ENCODE assay signal across 8 cellular contexts in genomic region chr15:72636519-72637282, GRCh38. TPM values are rescaled to one million over a fixed set of nuclear protein-coding genes. Genes with fewer than 3 reads are reported as not detected.
DNase-seq lines count a peak whose midpoint lies in the region; ATAC-seq and TF ChIP-seq lines count a peak whose summit lies in the region.
"Not testable (repeated sequence)": the region's sequence is repeated elsewhere in the genome, so short reads cannot be mapped to it uniquely, and the experiment has no call there.

No MANE protein-coding gene starts in this region.

- H3K4me3 ChIP-seq in A673 (ENCODE audit: low read depth, low read length, poor library complexity, severe bottlenecking) (peak overlapping the region; percentile 35), WI38 (ENCODE audit: low read depth, low read length) (peak overlapping the region; percentile 21; the same call in 1 of the 2 replicates), adipocyte (ENCODE audit: low read length) (peak overlapping the region; percentile 54), foreskin fibroblast (ENCODE audit: low read depth in 1 of 2, low read length in 2 of 2) (peak overlapping the region; percentile 31 to 42)

- CTCF ChIA-PET in A673 (lab: Charles Lee) = not testable (repeated sequence)

- not testable (repeated sequence) for H3K36me3 ChIP-seq in A673 (ENCODE audit: insufficient read depth, low read length, poor library complexity, severe bottlenecking); adipocyte (ENCODE audit: control insufficient read depth, insufficient read depth, low read length, severe bottlenecking)

- H3K27ac ChIP-seq in A673 (ENCODE audit: low read depth, low read length, poor library complexity, severe bottlenecking) = not testable (repeated sequence)

- H3K27me3 ChIP-seq in A673 (replicated peaks; ENCODE audit: insufficient read depth, low read depth, low read length, poor library complexity); adipocyte (replicated peaks; ENCODE audit: control insufficient read depth, insufficient read depth, low read length): not testable (repeated sequence)

- not testable (repeated sequence) for H3K4me1 ChIP-seq in A673 (ENCODE audit: insufficient read depth, low read length, poor library complexity, severe bottlenecking); adipocyte (ENCODE audit: control insufficient read depth, insufficient read depth, low read length)

- not testable (repeated sequence) for TF ChIP-seq CTCF in A673 (conservative IDR thresholded peaks at IDR 0.05; ENCODE audit: low read depth, low read length); WI38 (IDR thresholded peaks at IDR 0.05; ENCODE audit: low read depth, low read length); foreskin fibroblast (IDR thresholded peaks at IDR 0.05; ENCODE audit: low read depth, low read length)

- peak; percentile 56 for ATAC-seq in GM19397 (IDR thresholded peaks at IDR 0.05; ENCODE audit: unreplicated experiment)

- H3K9me3 ChIP-seq in A673 (ENCODE audit: low read depth, low read length, poor library complexity, severe bottlenecking); adipocyte (ENCODE audit: control insufficient read depth, low read length): not testable (repeated sequence)

- BruUV-seq in A673 (replicated peaks; lab: Mats Ljungman, UMichigan) = TSS peak; percentile 99

- DNase-seq in A673 (ENCODE audit: low spot score) = peak; percentile 93
- peak; percentile 71 for DNase-seq in HT1080 (ENCODE audit: low read depth)
- peak; percentile 85 for DNase-seq in adipocyte (ENCODE audit: low read depth)
- peak; percentile 71 to 82 for DNase-seq in foreskin fibroblast
- DNase-seq in middle frontal gyrus (ENCODE audit: extremely low spot score, low spot score) = peak; percentile 69
- DNase-seq in stimulated activated CD4-positive, alpha-beta T cell treated with anti-CD3 and anti-CD28 coated beads, Interleukin-1b, Interleukin-23, amount 100 ng/mL, for 24 hours (ENCODE audit: low read depth in 4 of 4, low spot score in 1 of 4) = peak in 3 of 4 experiments; percentile 11 to 54 (median 49)

- POLR2A ChIA-PET in A673 (lab: Charles Lee; ENCODE audit: low non-redundant PET) = not testable (repeated sequence)

- not testable (repeated sequence) for H3K9ac ChIP-seq in adipocyte (ENCODE audit: low read length)

- intact Hi-C loops in A673 (cut with micrococcal nuclease; ENCODE audit: unreplicated experiment) = not testable (repeated sequence)

RNA-seq across cellular contexts. Expression of gene GOLGA6B, which starts 17.8 kb away (rescaled TPM):
- total RNA-seq in A673 (2021) = 0.20 TPM in 1 of 2 replicates, not detected in the other
- total RNA-seq in HT1080 (2014; rRNA removed; shearing (Covaris generic)) = 0.18 TPM in 1 of 2 replicates, not detected in the other
- not detected in 2 replicates for polyA plus RNA-seq in HT1080 (2015; cell fraction: cytosol; rRNA removed)
- not detected in 2 replicates for polyA plus RNA-seq in HT1080 (2015; cell fraction: nucleus; rRNA removed)

RNA-seq across cellular contexts. Expression of gene HIGD2B, which starts 49.3 kb away (rescaled TPM):
- total RNA-seq in A673 (2021) = not detected in 2 replicates
- not detected in 2 replicates for total RNA-seq in HT1080 (2014; rRNA removed; shearing (Covaris generic))
- polyA plus RNA-seq in HT1080 (2015; cell fraction: cytosol; rRNA removed) = not detected in 2 replicates
- polyA plus RNA-seq in HT1080 (2015; cell fraction: nucleus; rRNA removed) = not detected in 2 replicates

RNA-seq across cellular contexts. Expression of gene BBS4, which starts 49.3 kb away (rescaled TPM):
- 22.9 and 27.8 TPM in 2 replicates for total RNA-seq in A673 (2021)
- total RNA-seq in HT1080 (2014; rRNA removed; shearing (Covaris generic)) = 9.5 and 19.2 TPM in 2 replicates
- polyA plus RNA-seq in HT1080 (2015; cell fraction: cytosol; rRNA removed) = 16.4 and 16.9 TPM in 2 replicates
- polyA plus RNA-seq in HT1080 (2015; cell fraction: nucleus; rRNA removed) = 32.2 and 35.0 TPM in 2 replicates
